In genomic region chr21:44011123-44011773, GRCh38 we compare ENCODE assay signal across 8 cellular contexts. TPM values are rescaled to one million over a fixed set of nuclear protein-coding genes. Genes with fewer than 3 reads are reported as not detected.
DNase-seq lines count a peak whose midpoint lies in the region; ATAC-seq and TF ChIP-seq lines count a peak whose summit lies in the region.

No MANE protein-coding gene starts in this region.

- peaks cover 5% of the 10 kb centered on the region for H3F3A ChIP-seq in PC-3 (ENCODE audit: low read length, unreplicated experiment)

- peaks cover 33% of the 10 kb centered on the region for H4K20me1 ChIP-seq in PC-3 (ENCODE audit: low read length)

- H3K4me1 Mint-ChIP-seq in Caco-2 (ENCODE audit: low read depth, unreplicated experiment), result no peaks in the 10 kb centered on the region

- peak overlapping the region; percentile 56 for H3K27ac ChIP-seq in PC-3 (ENCODE audit: low read length)

- peak overlapping the region; percentile 94 for H3K4me2 ChIP-seq in PC-3 (ENCODE audit: low read length)

- H3K9me2 ChIP-seq in PC-3 (replicated peaks; ENCODE audit: low read length), result no peaks in the 10 kb centered on the region

- H3K4me1 ChIP-seq in Caco-2 (peaks cover 5% of the 10 kb centered on the region), PC-3 (ENCODE audit: insufficient read depth, low read length) (peaks cover 28% of the 10 kb centered on the region)

- H2AFZ ChIP-seq in PC-3 (ENCODE audit: low read length), result peak overlapping the region; percentile 76

- peak overlapping the region; percentile 97 for H3K9ac ChIP-seq in PC-3 (ENCODE audit: low read length)

- H3K27me3 Mint-ChIP-seq in Caco-2 (ENCODE audit: insufficient read depth, unreplicated experiment), result no peaks in the 10 kb centered on the region

- no peaks in the 10 kb centered on the region for H3K27me3 ChIP-seq in Caco-2 (replicated peaks; ENCODE audit: control insufficient read depth, insufficient read depth, low read length)
- H3K27me3 ChIP-seq in PC-3 (ENCODE audit: low read length), result no peaks in the 10 kb centered on the region

- H3K9me3 ChIP-seq in Caco-2, result no peaks in the 10 kb centered on the region
- no peaks in the 10 kb centered on the region for H3K9me3 ChIP-seq in PC-3 (ENCODE audit: low read length)

- POLR2A ChIA-PET in Caco-2 (lab: Charles Lee), result interaction anchor here (0.7 kb wide), 1 partner anchor 778 kb away, joined by 7 read pairs; no protein-coding TSS in a partner anchor
- POLR2A ChIA-PET in PC-3 (lab: Charles Lee; ENCODE audit: unreplicated experiment), result no interaction called here

- DNase-seq in Caco-2, result no peak
- DNase-seq in PC-3, result no peak
- no peak for DNase-seq in epithelial cell of proximal tubule (ENCODE audit: low read depth)
- no peak for DNase-seq in omental fat pad (ENCODE audit: low spot score)
- DNase-seq in NCI-H524 treated with DMSO at 0.1 percent for 48 hours (lab: John Stamatoyannopoulos, UW), result no peak
- DNase-seq in SHP77 treated with DMSO at 0.1 percent for 48 hours (lab: John Stamatoyannopoulos, UW), result no peak

- H3K36me3 Mint-ChIP-seq in Caco-2 (ENCODE audit: insufficient read depth, unreplicated experiment), result peaks cover 13% of the 10 kb centered on the region

- no peaks in the 10 kb centered on the region for H3K36me3 ChIP-seq in Caco-2 (ENCODE audit: control insufficient read depth, insufficient read depth, low read length)
- H3K36me3 ChIP-seq in PC-3 (ENCODE audit: low read depth, low read length), result no peaks in the 10 kb centered on the region

- peak overlapping the region; percentile 91 for H3K4me3 Mint-ChIP-seq in Caco-2 (ENCODE audit: unreplicated experiment)

- H3K4me3 ChIP-seq in Caco-2 (ENCODE audit: low read depth, low read length) (peak overlapping the region; percentile 54), PC-3 (ENCODE audit: low read length) (peak overlapping the region; percentile 93), epithelial cell of proximal tubule (ENCODE audit: low read depth, low read length) (peak overlapping the region; percentile 85)

- H3K9me3 Mint-ChIP-seq in Caco-2 (ENCODE audit: unreplicated experiment), result no peaks in the 10 kb centered on the region

- BruUV-seq in Caco-2 (replicated peaks; lab: Mats Ljungman, UMichigan) (TSS peak; percentile 82), PC-3 (replicated peaks; lab: Mats Ljungman, UMichigan) (TSS peak; percentile 87)

- TF ChIP-seq CTCF in Caco-2 (IDR thresholded peaks at IDR 0.05; ENCODE audit: insufficient read depth in 1 of 2, low read depth in 1 of 2, low read length in 1 of 2, severe bottlenecking in 1 of 2, unreplicated experiment in 1 of 2), result no peak
- no peak for TF ChIP-seq CTCF in PC-3 (conservative IDR thresholded peaks at IDR 0.05; ENCODE audit: low read depth, low read length)
- no peak for TF ChIP-seq CTCF in epithelial cell of proximal tubule (conservative IDR thresholded peaks at IDR 0.05; ENCODE audit: low read depth, low read length)
- TF ChIP-seq CTCF in omental fat pad (IDR thresholded peaks at IDR 0.05), result no peak

- intact Hi-C loops in Caco-2 (cut with micrococcal nuclease; ENCODE audit: unreplicated experiment), result no loop called here
- intact Hi-C loops in PC-3 (cut with micrococcal nuclease), result no loop called here

- 0 out of 2 replicates have a peak, but pooled peaks have one; percentile 2 for ATAC-seq in PC-3
- peak; percentile 4 for ATAC-seq in omental fat pad (ENCODE audit: low FRiP score)
- no peak for ATAC-seq in HG03354 (IDR thresholded peaks at IDR 0.05; ENCODE audit: poor library complexity, severe bottlenecking, unreplicated experiment)
- no peak for ATAC-seq in HG03135 (IDR thresholded peaks at IDR 0.05; ENCODE audit: unreplicated experiment)

- H3K79me2 ChIP-seq in PC-3 (ENCODE audit: low read length), result peaks cover 49% of the 10 kb centered on the region

- CTCF ChIA-PET in Caco-2 (lab: Charles Lee), result no interaction called here
- CTCF ChIA-PET in PC-3 (lab: Charles Lee), result no interaction called here

- peak overlapping the region; percentile 83 for H3K27ac Mint-ChIP-seq in Caco-2 (ENCODE audit: unreplicated experiment)

RNA-seq across cellular contexts. Expression of gene TRAPPC10, which starts 0.9 kb away (rescaled TPM):
- total RNA-seq in Caco-2 (2022) (43.4 and 49.4 TPM in 2 replicates), PC-3 (2014; rRNA removed) (28.9 and 31.4 TPM in 2 replicates), epithelial cell of proximal tubule (20.0 and 21.8 TPM in 2 replicates), omental fat pad (10 to 100 TPM; 29.3 to 42.8 (median 36.6) TPM)

Comparison
In these comparisons a context has a peak if more than half of its experiments do, and no peak if none do; other contexts are left out.
1. ATAC-seq: peak in PC-3 (single experiment) and omental fat pad (single experiment); none in HG03354 (single experiment) and HG03135 (single experiment).
2. Peak in every context shown above with its lines, with median percentiles within 50 percentile points of each other: H3K4me3 ChIP-seq.